In genomic region chr21:24428539-24429186, GRCh38 we compare ENCODE assay signal across 8 cellular contexts.
A peak's percentile ranks its signal among the peaks of the same experiment; 100 is the strongest.
DNase-seq lines count a peak whose midpoint lies in the region; ATAC-seq lines count a peak whose summit lies in the region.

No MANE protein-coding gene starts in this region.

- H3K27me3 Mint-ChIP-seq in activated T-cell treated with anti-CD3 and anti-CD28 coated beads, Interleukin-2, amount 50 U/mL, for 4 hours (ENCODE audit: low read depth) = no peaks in the 10 kb centered on the region
- H3K27me3 Mint-ChIP-seq in T-helper 17 cell = no peaks in the 10 kb centered on the region
- H3K27me3 Mint-ChIP-seq in stimulated activated naive CD8-positive, alpha-beta T cell treated with anti-CD3 and anti-CD28 coated beads, Interleukin-15, Interleukin-2, amounts not matched to agents 100 ng/mL and 50 ng/mL, for 24 hours = no peaks in the 10 kb centered on the region

- DNase-seq in activated T-cell treated with anti-CD3 and anti-CD28 coated beads, Interleukin-2, amount 50 U/mL, for 4 hours = no peak
- DNase-seq in activated T-cell treated with anti-CD3 and anti-CD28 coated beads, Interleukin-2, amount 50 U/mL, for 48 hours = no peak
- no peak for DNase-seq in T-helper 17 cell
- no peak for DNase-seq in NCI-H2107 (lab: John Stamatoyannopoulos, UW)
- no peak for DNase-seq in NCI-H1105 treated with DMSO at 0.1 percent for 48 hours (lab: John Stamatoyannopoulos, UW)
- no peak for DNase-seq in NCI-H2029 treated with DMSO at 0.1 percent for 48 hours (lab: John Stamatoyannopoulos, UW)

- peak overlapping the region; percentile 80 for H3K4me3 Mint-ChIP-seq in activated T-cell treated with anti-CD3 and anti-CD28 coated beads, Interleukin-2, amount 50 U/mL, for 4 hours
- peak overlapping the region; percentile 62 for H3K4me3 Mint-ChIP-seq in T-helper 17 cell
- H3K4me3 Mint-ChIP-seq in stimulated activated naive CD8-positive, alpha-beta T cell treated with anti-CD3 and anti-CD28 coated beads, Interleukin-15, Interleukin-2, amounts not matched to agents 100 ng/mL and 50 ng/mL, for 24 hours = peak overlapping the region; percentile 85

- peaks cover 6% of the 10 kb centered on the region for H3K4me1 Mint-ChIP-seq in activated T-cell treated with anti-CD3 and anti-CD28 coated beads, Interleukin-2, amount 50 U/mL, for 4 hours (ENCODE audit: low read depth)
- H3K4me1 Mint-ChIP-seq in T-helper 17 cell = no peaks in the 10 kb centered on the region
- H3K4me1 Mint-ChIP-seq in stimulated activated naive CD8-positive, alpha-beta T cell treated with anti-CD3 and anti-CD28 coated beads, Interleukin-15, Interleukin-2, amounts not matched to agents 100 ng/mL and 50 ng/mL, for 24 hours (ENCODE audit: low read depth) = peaks cover 22% of the 10 kb centered on the region

- H3K27ac Mint-ChIP-seq in T-helper 17 cell = no peak overlapping the region
- H3K27ac Mint-ChIP-seq in stimulated activated naive CD8-positive, alpha-beta T cell treated with anti-CD3 and anti-CD28 coated beads, Interleukin-15, Interleukin-2, amounts not matched to agents 100 ng/mL and 50 ng/mL, for 24 hours = peak overlapping the region; percentile 91

- peak in 1 of 2 donors; percentile 66 for ATAC-seq in activated T-cell treated with anti-CD3 and anti-CD28 coated beads, Interleukin-2, amount 50 U/mL, for 4 hours
- ATAC-seq in HG02970 (IDR thresholded peaks at IDR 0.05; ENCODE audit: low FRiP score, unreplicated experiment) = peak; percentile 65
- ATAC-seq in T-helper 17 cell = no peak

- H3K36me3 Mint-ChIP-seq in activated T-cell treated with anti-CD3 and anti-CD28 coated beads, Interleukin-2, amount 50 U/mL, for 4 hours (ENCODE audit: insufficient read depth) = no peaks in the 10 kb centered on the region
- H3K36me3 Mint-ChIP-seq in T-helper 17 cell (ENCODE audit: low read depth) = no peaks in the 10 kb centered on the region
- H3K36me3 Mint-ChIP-seq in stimulated activated naive CD8-positive, alpha-beta T cell treated with anti-CD3 and anti-CD28 coated beads, Interleukin-15, Interleukin-2, amounts not matched to agents 100 ng/mL and 50 ng/mL, for 24 hours (ENCODE audit: low read depth) = peaks cover 6% of the 10 kb centered on the region

- H3K9me3 ChIP-seq in T-helper 17 cell (ENCODE audit: control insufficient read depth, low read length, poor library complexity, severe bottlenecking) = no peaks in the 10 kb centered on the region

- H3K9me3 Mint-ChIP-seq in activated T-cell treated with anti-CD3 and anti-CD28 coated beads, Interleukin-2, amount 50 U/mL, for 4 hours = no peaks in the 10 kb centered on the region
- H3K9me3 Mint-ChIP-seq in stimulated activated naive CD8-positive, alpha-beta T cell treated with anti-CD3 and anti-CD28 coated beads, Interleukin-15, Interleukin-2, amounts not matched to agents 100 ng/mL and 50 ng/mL, for 24 hours = peaks cover 3% of the 10 kb centered on the region
